In genomic region chr14:41925409-41925808, GRCh38 we compare ENCODE assay signal across 10 cellular contexts.
DNase-seq lines count a peak whose midpoint lies in the region; ATAC-seq and TF ChIP-seq lines count a peak whose summit lies in the region.
"Had no signal": no experiment of that assay in that cellular context is flagged by ENCODE, and none has a peak within 500 bp of the region (broad histone marks: within the 10 kb centered on the region; RNA-seq: fewer than 3 reads in every experiment).

No MANE protein-coding gene starts in this region.

- H3K9me3 Mint-ChIP-seq in CD4-positive, alpha-beta memory T cell, result peaks cover 0 to 4% (median 0%) of the 10 kb centered on the region in 8 donors

- peak; percentile 1 to 50 for DNase-seq in NCI-H2081 (lab: John Stamatoyannopoulos, UW)
- DNase-seq in NCI-H2081 treated with DMSO at 0.1 percent for 48 hours (lab: John Stamatoyannopoulos, UW), result no peak
- peak; percentile 46 for DNase-seq in NCI-H446 treated with DMSO at 0.1 percent for 48 hours (lab: John Stamatoyannopoulos, UW)
- DNase-seq in cardiac fibroblast (ENCODE audit: low read depth in 2 of 2), result peak; percentile 8 to 52
- DNase-seq in retina, result peak; percentile 31
- no peak for DNase-seq in stimulated activated CD4-positive, alpha-beta T cell treated with anti-CD3 and anti-CD28 coated beads, Interleukin-15, amount 100 ng/mL, for 24 hours
- no peak for DNase-seq in CD4-positive, alpha-beta memory T cell
- DNase-seq: BE2C, mucosa of descending colon had no signal

- no peak overlapping the region for H3K27ac ChIP-seq in CD4-positive, alpha-beta memory T cell (ENCODE audit: low read depth, low read length)

- H3K4me1 Mint-ChIP-seq in CD4-positive, alpha-beta memory T cell, result no peaks in the 10 kb centered on the region

- H3K36me3 Mint-ChIP-seq in CD4-positive, alpha-beta memory T cell, result no peaks in the 10 kb centered on the region

- intact Hi-C loops in CD4-positive, alpha-beta memory T cell (cut with micrococcal nuclease), result no loop called here

- TF ChIP-seq CTCF in cardiac fibroblast (IDR thresholded peaks at IDR 0.05; ENCODE audit: low read depth, low read length), result peak; percentile 2

- POLR2A ChIA-PET in CD4-positive, alpha-beta memory T cell (lab: Charles Lee; ENCODE audit: partially characterized antibody), result no interaction called here

- no peak overlapping the region for H3K4me3 ChIP-seq in cardiac fibroblast (replicated peaks in 1 of 2; ENCODE audit: low read depth in 2 of 2, low read length in 2 of 2)
- no peak overlapping the region for H3K4me3 ChIP-seq in CD4-positive, alpha-beta memory T cell (ENCODE audit: low read length in 2 of 2)
- H3K4me3 ChIP-seq: mucosa of descending colon had no signal

- CTCF ChIA-PET in CD4-positive, alpha-beta memory T cell (lab: Charles Lee; ENCODE audit: partially characterized antibody), result no interaction called here

- no peak overlapping the region for H3K4me3 Mint-ChIP-seq in CD4-positive, alpha-beta memory T cell

- no peaks in the 10 kb centered on the region for H3K27me3 Mint-ChIP-seq in CD4-positive, alpha-beta memory T cell

- H3K36me3 ChIP-seq in CD4-positive, alpha-beta memory T cell (ENCODE audit: insufficient read depth, low read length), result no peaks in the 10 kb centered on the region
- H3K36me3 ChIP-seq: BE2C had no signal

- no peaks in the 10 kb centered on the region for H3K27me3 ChIP-seq in CD4-positive, alpha-beta memory T cell (ENCODE audit: insufficient read depth, low read length)
- H3K27me3 ChIP-seq: BE2C had no signal

- H3K9me3 ChIP-seq in CD4-positive, alpha-beta memory T cell (ENCODE audit: control insufficient read depth in 1 of 2, low read length in 2 of 2), result no peaks in the 10 kb centered on the region
- H3K9me3 ChIP-seq: BE2C, mucosa of descending colon had no signal

- no peaks in the 10 kb centered on the region for H3K4me1 ChIP-seq in CD4-positive, alpha-beta memory T cell (ENCODE audit: insufficient read depth, low read length)
- H3K4me1 ChIP-seq: BE2C had no signal

- no peak for ATAC-seq in HG03439 (IDR thresholded peaks at IDR 0.05; ENCODE audit: unreplicated experiment)
- ATAC-seq: mucosa of descending colon had no signal

- no peak overlapping the region for H3K27ac Mint-ChIP-seq in CD4-positive, alpha-beta memory T cell

Comparison
In these comparisons a context has a peak if more than half of its experiments do, and no peak if none do; other contexts are left out.
1. DNase-seq: peak in NCI-H2081 (2 of 2), NCI-H446 treated with DMSO at 0.1 percent for 48 hours (single experiment), cardiac fibroblast (2 of 2) and retina (single experiment); none in NCI-H2081 treated with DMSO at 0.1 percent for 48 hours (single experiment), stimulated activated CD4-positive, alpha-beta T cell treated with anti-CD3 and anti-CD28 coated beads, Interleukin-15, amount 100 ng/mL, for 24 hours (single experiment) and CD4-positive, alpha-beta memory T cell (0 of 5).